In the genomic region with DNA sequence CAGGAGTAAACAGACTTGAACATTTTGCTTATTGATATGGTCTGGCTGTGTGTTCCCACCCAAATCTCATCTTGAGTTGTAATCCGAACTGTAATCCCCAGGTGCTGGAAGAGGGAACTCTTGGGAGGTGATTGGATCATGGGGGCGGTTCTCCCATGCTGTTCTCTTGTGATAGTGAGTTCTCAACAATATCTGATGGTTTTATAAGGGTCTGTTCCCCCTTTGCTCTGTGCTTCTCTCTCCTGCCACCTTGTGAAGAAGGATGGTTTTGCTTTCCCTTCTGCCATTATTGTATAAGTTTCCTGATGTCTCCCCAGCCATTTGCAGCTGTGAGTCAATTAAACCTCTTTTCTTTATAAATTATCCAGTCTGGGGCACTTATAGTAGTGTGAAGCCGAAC, we compare ENCODE assay signal across 8 cellular contexts. TPM values are rescaled to one million over a fixed set of nuclear protein-coding genes. Genes with fewer than 3 reads are reported as not detected.
DNase-seq lines count a peak whose midpoint lies in the region; ATAC-seq and TF ChIP-seq lines count a peak whose summit lies in the region.

No MANE protein-coding gene starts in this region.

- no peaks in the 10 kb centered on the region for H3K27me3 ChIP-seq in CD8-positive, alpha-beta T cell (ENCODE audit: insufficient read depth, low read length)
- no peaks in the 10 kb centered on the region; the same call in 1 of the 2 replicates for H3K27me3 ChIP-seq in OCI-LY1 (ENCODE audit: insufficient read depth, low read length)

- CTCF ChIA-PET in CD8-positive, alpha-beta T cell (lab: Charles Lee), result interaction anchor here (1.1 to 1.3 kb wide), 4 partner anchors 11 to 477 kb away, joined by 3 to 6 read pairs (median 4); partner anchors contain the start of gene MYLIP

- no peaks in the 10 kb centered on the region for H3K27me3 Mint-ChIP-seq in CD8-positive, alpha-beta T cell (ENCODE audit: low read depth)

- no peaks in the 10 kb centered on the region for H4K20me1 ChIP-seq in OCI-LY1 (ENCODE audit: insufficient read depth, low read length)

- peak in 1 of 7 experiments; percentile 25 for DNase-seq in CD8-positive, alpha-beta T cell
- DNase-seq in HFF-Myc (ENCODE audit: extremely low read depth, low read depth) (no peak), epithelial cell of proximal tubule (ENCODE audit: low read depth) (no peak), pulmonary artery endothelial cell (ENCODE audit: low read depth, low spot score) (peak; percentile 30), NCI-H128 (lab: John Stamatoyannopoulos, UW; ENCODE audit: unreplicated experiment) (no peak)
- no peak for DNase-seq in stimulated activated CD8-positive, alpha-beta memory T cell treated with anti-CD3 and anti-CD28 coated beads, Interleukin-4, amount 100 ng/mL, for 48 hours
- no peak for DNase-seq in stimulated activated CD4-positive, alpha-beta T cell treated with anti-CD3 and anti-CD28 coated beads, Interleukin-15, amount 100 ng/mL, for 24 hours

- peaks cover 23% of the 10 kb centered on the region for H3K4me1 Mint-ChIP-seq in CD8-positive, alpha-beta T cell (ENCODE audit: low read depth)

- no peak overlapping the region for H3K27ac Mint-ChIP-seq in CD8-positive, alpha-beta T cell

- peaks cover 10% of the 10 kb centered on the region for H3K4me1 ChIP-seq in CD8-positive, alpha-beta T cell (ENCODE audit: insufficient read depth, low read length)
- H3K4me1 ChIP-seq in OCI-LY1 (ENCODE audit: insufficient read depth, low read length, severe bottlenecking), result peaks cover 7% of the 10 kb centered on the region

- H3K4me3 Mint-ChIP-seq in CD8-positive, alpha-beta T cell, result no peak overlapping the region

- TF ChIP-seq CTCF in CD8-positive, alpha-beta T cell (IDR thresholded peaks at IDR 0.05), result peak; percentile 52
- TF ChIP-seq CTCF in HFF-Myc (IDR thresholded peaks at IDR 0.05; ENCODE audit: low read depth, low read length, missing control alignments) (peak; percentile 48), OCI-LY1 (IDR thresholded peaks at IDR 0.05; ENCODE audit: low read length) (peak; percentile 67), epithelial cell of proximal tubule (conservative IDR thresholded peaks at IDR 0.05; ENCODE audit: low read depth, low read length) (peak; percentile 70)

- H3F3A ChIP-seq in OCI-LY1 (ENCODE audit: insufficient read depth, low read length), result no peaks in the 10 kb centered on the region

- no peaks in the 10 kb centered on the region for H3K79me2 ChIP-seq in OCI-LY1 (ENCODE audit: insufficient read depth, low read length)

- H3K9ac ChIP-seq in OCI-LY1 (ENCODE audit: low read length), result no peak overlapping the region

- no peak overlapping the region for H3K4me2 ChIP-seq in OCI-LY1 (ENCODE audit: low read length)

- no peak overlapping the region for H3K27ac ChIP-seq in CD8-positive, alpha-beta T cell (ENCODE audit: low read depth, low read length)
- H3K27ac ChIP-seq in OCI-LY1 (ENCODE audit: low read depth, low read length, poor library complexity, severe bottlenecking), result no peak overlapping the region

- H3K9me3 Mint-ChIP-seq in CD8-positive, alpha-beta T cell, result no peaks in the 10 kb centered on the region

- H3K36me3 ChIP-seq in CD8-positive, alpha-beta T cell (ENCODE audit: insufficient read depth, low read length), result no peaks in the 10 kb centered on the region
- no peaks in the 10 kb centered on the region for H3K36me3 ChIP-seq in OCI-LY1 (ENCODE audit: insufficient read depth, low read length)

- no peaks in the 10 kb centered on the region for H3K9me2 ChIP-seq in OCI-LY1 (ENCODE audit: low read depth, low read length)

- H2AFZ ChIP-seq in OCI-LY1 (ENCODE audit: low read length), result no peak overlapping the region

- POLR2A ChIA-PET in CD8-positive, alpha-beta T cell (lab: Charles Lee), result interaction anchor here (1.4 kb wide), 1 partner anchor 40 kb away, joined by 5 read pairs; the partner anchor contains the start of gene MYLIP

- H3K36me3 Mint-ChIP-seq in CD8-positive, alpha-beta T cell, result no peaks in the 10 kb centered on the region

- no peak overlapping the region for H3K4me3 ChIP-seq in CD8-positive, alpha-beta T cell (ENCODE audit: low read depth, low read length)
- H3K4me3 ChIP-seq in HFF-Myc (replicated peaks; ENCODE audit: low read depth, low read length) (no peak overlapping the region), OCI-LY1 (ENCODE audit: low read depth, low read length, poor library complexity, severe bottlenecking) (no peak overlapping the region), epithelial cell of proximal tubule (ENCODE audit: low read depth, low read length) (no peak overlapping the region)

- intact Hi-C loops in CD8-positive, alpha-beta T cell (cut with DNase I, micrococcal nuclease), result loop anchor here in 1 of 2 experiments (2.0 kb wide), 1 partner anchor 38 kb away; no protein-coding TSS in a partner anchor

- peak; percentile 63 for ATAC-seq in CD8-positive, alpha-beta T cell

- no peaks in the 10 kb centered on the region for H3K9me3 ChIP-seq in CD8-positive, alpha-beta T cell (ENCODE audit: low read length)
- no peaks in the 10 kb centered on the region for H3K9me3 ChIP-seq in OCI-LY1 (ENCODE audit: low read length)

RNA-seq across cellular contexts. Expression of gene MYLIP, which starts 40.0 kb away (rescaled TPM):
- 100 to 1,000 TPM; 225 to 231 TPM for total RNA-seq in CD8-positive, alpha-beta T cell
- total RNA-seq in epithelial cell of proximal tubule, result 2.2 and 5.7 TPM in 2 replicates
- total RNA-seq in pulmonary artery endothelial cell, result 28.0 and 34.6 TPM in 2 replicates
